ENCODE assay signal across 9 cellular contexts in genomic region chr12:27015730-27016076, GRCh38. TPM values are rescaled to one million over a fixed set of nuclear protein-coding genes. Genes with fewer than 3 reads are reported as not detected.
A peak's percentile ranks its signal among the peaks of the same experiment; 100 is the strongest.
DNase-seq lines count a peak whose midpoint lies in the region; ATAC-seq and TF ChIP-seq lines count a peak whose summit lies in the region.
"Had no signal": no experiment of that assay in that cellular context is flagged by ENCODE, and none has a peak within 500 bp of the region (broad histone marks: within the 10 kb centered on the region; RNA-seq: fewer than 3 reads in every experiment).

No MANE protein-coding gene starts in this region.

- H3K9ac ChIP-seq in liver (ENCODE audit: low read depth in 1 of 2, low read length in 2 of 2): peak overlapping the region in 1 of 2 donors; percentile 55

- no peaks in the 10 kb centered on the region for H3K9me3 Mint-ChIP-seq in activated naive CD4-positive, alpha-beta T cell treated with anti-CD3 and anti-CD28 coated beads, Interleukin-2, amount 50 U/mL, for 24 hours
- H3K9me3 Mint-ChIP-seq in activated naive CD8-positive, alpha-beta T cell treated with anti-CD3 and anti-CD28 coated beads for 36 hours: no peaks in the 10 kb centered on the region
- H3K9me3 Mint-ChIP-seq: dendritic cell treated with granulocyte-macrophage colony-stimulating factor and Interleukin-4, amounts not matched to agents 40 ng/mL and 50 ng/mL, for 4 days had no signal

- no peak overlapping the region for H3K27ac ChIP-seq in liver (ENCODE audit: low read depth in 1 of 2, low read length in 2 of 2)

- peaks cover 4% of the 10 kb centered on the region for H3K36me3 Mint-ChIP-seq in activated naive CD4-positive, alpha-beta T cell treated with anti-CD3 and anti-CD28 coated beads, Interleukin-2, amount 50 U/mL, for 24 hours
- H3K36me3 Mint-ChIP-seq in activated naive CD8-positive, alpha-beta T cell treated with anti-CD3 and anti-CD28 coated beads for 36 hours: no peaks in the 10 kb centered on the region

- H3K27me3 ChIP-seq in liver (ENCODE audit: control insufficient read depth in 4 of 4, insufficient read depth in 4 of 4, low read length in 3 of 4): no peaks in the 10 kb centered on the region

- TF ChIP-seq RAD21 in liver (IDR thresholded peaks at IDR 0.05): peak; percentile 67 to 74

- peak overlapping the region; percentile 92 for H3K27ac Mint-ChIP-seq in activated naive CD4-positive, alpha-beta T cell treated with anti-CD3 and anti-CD28 coated beads, Interleukin-2, amount 50 U/mL, for 24 hours
- H3K27ac Mint-ChIP-seq in activated naive CD8-positive, alpha-beta T cell treated with anti-CD3 and anti-CD28 coated beads for 36 hours: peak overlapping the region; percentile 88

- H3K27me3 Mint-ChIP-seq in activated naive CD4-positive, alpha-beta T cell treated with anti-CD3 and anti-CD28 coated beads, Interleukin-2, amount 50 U/mL, for 24 hours: no peaks in the 10 kb centered on the region
- no peaks in the 10 kb centered on the region for H3K27me3 Mint-ChIP-seq in activated naive CD8-positive, alpha-beta T cell treated with anti-CD3 and anti-CD28 coated beads for 36 hours
- H3K27me3 Mint-ChIP-seq: dendritic cell treated with granulocyte-macrophage colony-stimulating factor and Interleukin-4, amounts not matched to agents 40 ng/mL and 50 ng/mL, for 4 days had no signal

- H3K4me1 ChIP-seq in liver (ENCODE audit: control insufficient read depth in 4 of 4, insufficient read depth in 4 of 4, low read length in 3 of 4): peaks cover 1 to 37% (median 25%) of the 10 kb centered on the region in 4 donors

- DNase-seq in activated naive CD4-positive, alpha-beta T cell treated with anti-CD3 and anti-CD28 coated beads, Interleukin-2, amount 50 U/mL, for 16 hours: no peak
- peak; percentile 56 for DNase-seq in NCI-H2029 treated with DMSO at 0.1 percent for 48 hours (lab: John Stamatoyannopoulos, UW)
- no peak for DNase-seq in activated naive CD8-positive, alpha-beta T cell treated with anti-CD3 and anti-CD28 coated beads for 36 hours
- no peak for DNase-seq in inferior parietal cortex (ENCODE audit: extremely low spot score)

- ATAC-seq in HG03520 (IDR thresholded peaks at IDR 0.05; ENCODE audit: unreplicated experiment) (no peak), GM21529 (IDR thresholded peaks at IDR 0.05; ENCODE audit: unreplicated experiment) (no peak)

- no peaks in the 10 kb centered on the region for H3K9me3 ChIP-seq in liver (ENCODE audit: control insufficient read depth in 4 of 4, low read length in 3 of 4)

- H3K4me1 Mint-ChIP-seq in activated naive CD4-positive, alpha-beta T cell treated with anti-CD3 and anti-CD28 coated beads, Interleukin-2, amount 50 U/mL, for 24 hours: peaks cover 45% of the 10 kb centered on the region
- peaks cover 33% of the 10 kb centered on the region for H3K4me1 Mint-ChIP-seq in activated naive CD8-positive, alpha-beta T cell treated with anti-CD3 and anti-CD28 coated beads for 36 hours

- no peaks in the 10 kb centered on the region for H3K36me3 ChIP-seq in liver (ENCODE audit: control insufficient read depth in 4 of 4, insufficient read depth in 3 of 4, low read depth in 1 of 4, low read length in 3 of 4)

- peak overlapping the region; percentile 45 for H3K4me3 Mint-ChIP-seq in activated naive CD4-positive, alpha-beta T cell treated with anti-CD3 and anti-CD28 coated beads, Interleukin-2, amount 50 U/mL, for 24 hours
- no peak overlapping the region for H3K4me3 Mint-ChIP-seq in activated naive CD8-positive, alpha-beta T cell treated with anti-CD3 and anti-CD28 coated beads for 36 hours
- H3K4me3 Mint-ChIP-seq: dendritic cell treated with granulocyte-macrophage colony-stimulating factor and Interleukin-4, amounts not matched to agents 40 ng/mL and 50 ng/mL, for 4 days had no signal

- TF ChIP-seq CTCF in liver (IDR thresholded peaks at IDR 0.05; ENCODE audit: low read depth, low read length, missing input control): peak; percentile 38

- WGBS in liver: 2% methylated on average over 2 of the region's 2 CpGs

- H3K4me3 ChIP-seq in liver (ENCODE audit: low read depth in 1 of 3, low read length in 3 of 3): no peak overlapping the region

TF ChIP-seq in liver, 16 proteins besides CTCF, POLR2A, EP300 and RAD21:
- TF ChIP-seq YY1 (IDR thresholded peaks at IDR 0.05) (peak; percentile 33), FOXA2 (IDR thresholded peaks at IDR 0.05) (no peak), SP1 (IDR thresholded peaks at IDR 0.05) (no peak), GABPA (IDR thresholded peaks at IDR 0.05 in 1 of 2, conservative IDR thresholded peaks at IDR 0.05 in 1 of 2) (no peak), REST (IDR thresholded peaks at IDR 0.05) (no peak), HNF4G (IDR thresholded peaks at IDR 0.05) (no peak)
- TF ChIP-seq, protein P1, sequence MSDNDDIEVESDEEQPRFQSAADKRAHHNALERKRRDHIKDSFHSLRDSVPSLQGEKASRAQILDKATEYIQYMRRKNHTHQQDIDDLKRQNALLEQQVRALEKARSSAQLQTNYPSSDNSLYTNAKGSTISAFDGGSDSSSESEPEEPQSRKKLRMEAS (IDR thresholded peaks at IDR 0.05): no peak

RNA-seq across cellular contexts. Expression of gene TM7SF3, which starts 1.5 kb away (rescaled TPM):
- total RNA-seq in activated naive CD8-positive, alpha-beta T cell treated with anti-CD3 and anti-CD28 coated beads for 36 hours: 10 to 100 TPM; 32.4 to 33.6 TPM
- total RNA-seq in liver: 10 to 100 TPM; 54.3 to 60.8 TPM
- 10 to 100 TPM; 21.5 to 35.0 TPM for polyA plus RNA-seq in liver

RNA-seq across cellular contexts. Expression of gene MED21, which starts 6.7 kb away (rescaled TPM):
- total RNA-seq in activated naive CD8-positive, alpha-beta T cell treated with anti-CD3 and anti-CD28 coated beads for 36 hours: 10 to 100 TPM; 27.8 to 29.3 TPM
- 10 to 100 TPM; 27.6 to 33.2 TPM for total RNA-seq in liver
- 10 to 100 TPM in 1 of 2 donors, 1 to 10 TPM in 1; 9.7 to 13.3 TPM for polyA plus RNA-seq in liver
